In the genomic region with DNA sequence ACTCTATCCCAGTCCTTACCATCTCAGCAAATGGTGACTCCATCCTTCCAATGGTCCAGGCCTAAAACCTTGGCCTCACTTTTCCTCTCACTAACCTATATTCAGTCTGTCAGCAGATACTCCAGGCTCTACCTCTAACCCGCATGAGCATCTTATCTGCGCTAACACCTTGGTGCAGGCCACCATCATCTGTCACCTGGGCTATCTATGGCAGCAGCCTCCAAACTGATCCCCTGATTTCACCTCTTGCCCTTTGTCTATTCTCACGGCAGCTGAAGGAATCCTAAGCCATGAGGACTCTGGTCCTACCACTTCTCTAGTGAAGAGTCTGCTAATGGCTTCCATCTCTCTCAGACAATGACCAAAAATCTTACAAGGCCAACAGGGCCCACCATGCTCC, we compare ENCODE assay signal across 8 cellular contexts. TPM values are rescaled to one million over a fixed set of nuclear protein-coding genes. Genes with fewer than 3 reads are reported as not detected.
"Had no signal": no experiment of that assay in that cellular context is flagged by ENCODE, and none has a peak within 500 bp of the region (broad histone marks: within the 10 kb centered on the region; RNA-seq: fewer than 3 reads in every experiment).

No MANE protein-coding gene starts in this region.

- H3K4me3 ChIP-seq: GM23248 had no signal

- H3K9ac ChIP-seq: GM23248, KMS-11 had no signal

- H3K4me2 ChIP-seq: KMS-11 had no signal

- H3K27ac ChIP-seq: GM23248, KMS-11 had no signal

- H3K4me3 Mint-ChIP-seq: H9 had no signal

- DNase-seq: GOT3 had no signal

- FAIRE-seq: H54, HTR-8/SVneo had no signal

- H2AFZ ChIP-seq: GM23248 had no signal

- H3K27ac Mint-ChIP-seq: H9 had no signal

RNA-seq across cellular contexts. Expression of gene CCL1, which starts 57.9 kb away (rescaled TPM):
- total RNA-seq: GM23248, H9, HT-29, IMR-90 had no signal
- polyA plus RNA-seq: GM23248, IMR-90 had no signal
